Comparison of ENCODE assay signal across 15 cellular contexts in the genomic region with DNA sequence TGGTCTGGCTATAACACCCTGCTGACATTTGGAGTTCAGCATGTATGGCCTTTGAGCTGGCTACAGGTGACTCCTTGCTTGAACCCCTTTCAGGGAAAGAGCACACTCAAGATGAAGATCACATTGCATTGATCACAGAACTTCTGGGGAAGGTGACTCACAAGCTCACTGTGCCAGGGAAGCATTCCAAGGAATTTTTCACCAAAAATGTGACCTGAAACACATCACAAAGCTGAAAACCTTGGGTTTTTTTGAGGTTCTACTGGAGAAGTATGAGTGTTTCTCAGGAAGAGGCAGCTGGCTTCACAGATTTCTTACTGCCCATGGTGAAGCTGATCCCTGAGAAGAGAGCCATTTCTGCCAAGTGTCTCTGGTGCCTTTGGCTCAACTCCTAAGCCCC.
DNase-seq lines count a peak whose midpoint lies in the region; ATAC-seq, FAIRE-seq and TF ChIP-seq lines count a peak whose summit lies in the region.
"Had no signal": no experiment of that assay in that cellular context is flagged by ENCODE, and none has a peak within 500 bp of the region (broad histone marks: within the 10 kb centered on the region; RNA-seq: fewer than 3 reads in every experiment).

No MANE protein-coding gene starts in this region.

- H3K4me3 ChIP-seq in mammary epithelial cell (replicated peaks in 1 of 3; ENCODE audit: insufficient read depth in 1 of 3, low read depth in 2 of 3, low read length in 3 of 3) (no peak overlapping the region), endothelial cell of umbilical vein (replicated peaks in 1 of 3; ENCODE audit: insufficient read depth in 1 of 3, low read depth in 1 of 3, low read length in 3 of 3) (no peak overlapping the region)
- H3K4me3 ChIP-seq: BLaER1 treated with 17β-estradiol and CSF1 and Interleukin-3, amounts not matched to agents 10 nM and 100 nM; PC-9 had no signal

- POLR2A ChIA-PET in MCF 10A (lab: Yijun Ruan, JAX) (no interaction called here), endothelial cell of umbilical vein (lab: Charles Lee) (no interaction called here)

- no peak for ATAC-seq in GM21360 (IDR thresholded peaks at IDR 0.05; ENCODE audit: unreplicated experiment)

- H3K9ac ChIP-seq in mammary epithelial cell (ENCODE audit: insufficient read depth, low read length) (no peak overlapping the region), endothelial cell of umbilical vein (replicated peaks; ENCODE audit: extremely low read depth, insufficient read depth, low read length) (no peak overlapping the region)
- H3K9ac ChIP-seq: BLaER1 treated with 17β-estradiol and CSF1 and Interleukin-3, amounts not matched to agents 10 nM and 100 nM had no signal

- DNase-seq in MCF 10A (ENCODE audit: unreplicated experiment) (peak; percentile 18), mammary epithelial cell (no peak), endothelial cell of umbilical vein (ENCODE audit: low read depth, low spot score) (peak; percentile 10), glomerular visceral epithelial cell (ENCODE audit: extremely low spot score) (peak; percentile 20), urothelium cell line (ENCODE audit: low spot score) (peak; percentile 38), NCI-H1092 treated with DMSO at 0.1 percent for 48 hours (lab: John Stamatoyannopoulos, UW) (no peak), hypothalamus (lab: John Stamatoyannopoulos, UW) (no peak)
- DNase-seq: DMS 273 treated with DMSO at 0.1 percent for 48 hours, H9, NCI-H1694, PC-9 had no signal

- H3K9me3 ChIP-seq in mammary epithelial cell (replicated peaks; ENCODE audit: insufficient read depth, low read length) (peaks cover 14% of the 10 kb centered on the region), endothelial cell of umbilical vein (replicated peaks; ENCODE audit: control insufficient read depth, insufficient read depth, low read length) (no peaks in the 10 kb centered on the region)

- FAIRE-seq in endothelial cell of umbilical vein (lab: Jason Lieb, UNC) (no peak), urothelium cell line (lab: Jason Lieb, UNC) (no peak)

- dilution Hi-C loops in mammary epithelial cell (cut with HindIII; ENCODE audit: low sequenced_read_pairs) = no loop called here
- dilution Hi-C loops in endothelial cell of umbilical vein (cut with MboI; ENCODE audit: extremely low pct_ligation_motif_present, low sequenced_read_pairs) = no loop called here

- H3K36me3 Mint-ChIP-seq in MCF 10A (ENCODE audit: insufficient read depth, unreplicated experiment) = no peaks in the 10 kb centered on the region
- H3K36me3 Mint-ChIP-seq: IgD-negative memory B cell had no signal

- in situ Hi-C loops in mammary epithelial cell (cut with MboI; ENCODE audit: low sequenced_read_pairs in 2 of 2) = no loop called here

- H3K79me2 ChIP-seq in mammary epithelial cell (ENCODE audit: insufficient read depth, low read length) (no peaks in the 10 kb centered on the region), endothelial cell of umbilical vein (ENCODE audit: control insufficient read depth, insufficient read depth, low read length) (no peaks in the 10 kb centered on the region)

- no peaks in the 10 kb centered on the region for H3K36me3 ChIP-seq in mammary epithelial cell (ENCODE audit: insufficient read depth, low read length)
- H3K36me3 ChIP-seq in endothelial cell of umbilical vein (ENCODE audit: control insufficient read depth in 2 of 2, extremely low read depth in 1 of 2, insufficient read depth in 2 of 2, low read length in 2 of 2) = no peaks in the 10 kb centered on the region
- H3K36me3 ChIP-seq: BLaER1 treated with 17β-estradiol and CSF1 and Interleukin-3, amounts not matched to agents 10 nM and 100 nM had no signal

- CTCF ChIA-PET in MCF 10A (lab: Yijun Ruan, JAX) = no interaction called here
- CTCF ChIA-PET in mammary epithelial cell (lab: Charles Lee; ENCODE audit: low non-redundant PET) = no interaction called here
- CTCF ChIA-PET in endothelial cell of umbilical vein (lab: Charles Lee) = interaction anchor here (1.1 kb wide), 1 partner anchor 311 kb away, joined by 3 read pairs; no protein-coding TSS in a partner anchor

- no TSS peak for BruUV-seq in MCF 10A (replicated peaks; lab: Mats Ljungman, UMichigan)
- no TSS peak for BruUV-seq in mammary epithelial cell (replicated peaks; lab: Mats Ljungman, UMichigan)
- no TSS peak for BruUV-seq in endothelial cell of umbilical vein (replicated peaks; lab: Mats Ljungman, UMichigan)

- no peak for TF ChIP-seq POLR2A in endothelial cell of umbilical vein (IDR thresholded peaks at IDR 0.05; ENCODE audit: low read depth, low read length)

- no peaks in the 10 kb centered on the region for H3K9me3 Mint-ChIP-seq in MCF 10A (ENCODE audit: unreplicated experiment)

- H3K4me3 Mint-ChIP-seq in MCF 10A (ENCODE audit: unreplicated experiment) = no peak overlapping the region
- H3K4me3 Mint-ChIP-seq: H9, IgD-negative memory B cell had no signal

- H3K27ac ChIP-seq in mammary epithelial cell (ENCODE audit: insufficient read depth, low read depth, low read length) (no peak overlapping the region), endothelial cell of umbilical vein (ENCODE audit: insufficient read depth, low read depth, low read length) (no peak overlapping the region)
- H3K27ac ChIP-seq: 22Rv1; BLaER1 treated with 17β-estradiol and CSF1 and Interleukin-3, amounts not matched to agents 10 nM and 100 nM; PC-9 had no signal

- H3K4me1 ChIP-seq in mammary epithelial cell (ENCODE audit: insufficient read depth, low read length) (no peaks in the 10 kb centered on the region), endothelial cell of umbilical vein (ENCODE audit: control insufficient read depth, extremely low read depth, insufficient read depth, low read length) (no peaks in the 10 kb centered on the region)
- H3K4me1 ChIP-seq: BLaER1 treated with 17β-estradiol and CSF1 and Interleukin-3, amounts not matched to agents 10 nM and 100 nM had no signal

- H2AFZ ChIP-seq in mammary epithelial cell (ENCODE audit: low read depth, low read length) (no peak overlapping the region), endothelial cell of umbilical vein (ENCODE audit: low read depth, low read length) (no peak overlapping the region)
- H2AFZ ChIP-seq: PC-9 had no signal

- H3K9me1 ChIP-seq in endothelial cell of umbilical vein (replicated peaks; ENCODE audit: control insufficient read depth, extremely low read depth, insufficient read depth, low read length) = no peaks in the 10 kb centered on the region

- no peaks in the 10 kb centered on the region for H4K20me1 ChIP-seq in mammary epithelial cell (ENCODE audit: insufficient read depth, low read length)
- H4K20me1 ChIP-seq in endothelial cell of umbilical vein (replicated peaks; ENCODE audit: control insufficient read depth, extremely low read depth, insufficient read depth, low read length) = no peaks in the 10 kb centered on the region
- H4K20me1 ChIP-seq: BLaER1 treated with 17β-estradiol and CSF1 and Interleukin-3, amounts not matched to agents 10 nM and 100 nM had no signal

- H3K4me2 ChIP-seq in mammary epithelial cell (ENCODE audit: insufficient read depth, low read depth, low read length) = no peak overlapping the region
- H3K4me2 ChIP-seq in endothelial cell of umbilical vein (ENCODE audit: insufficient read depth, low read length) = no peak overlapping the region
- H3K4me2 ChIP-seq: BLaER1 treated with 17β-estradiol and CSF1 and Interleukin-3, amounts not matched to agents 10 nM and 100 nM; PC-9 had no signal

- no peaks in the 10 kb centered on the region for H3K27me3 Mint-ChIP-seq in MCF 10A (ENCODE audit: insufficient read depth, unreplicated experiment)
- H3K27me3 Mint-ChIP-seq: IgD-negative memory B cell had no signal

- no peak overlapping the region for H3K27ac Mint-ChIP-seq in MCF 10A (ENCODE audit: low read depth, unreplicated experiment)
- H3K27ac Mint-ChIP-seq: H9, IgD-negative memory B cell had no signal

- H3K27me3 ChIP-seq in mammary epithelial cell (ENCODE audit: insufficient read depth, low read length) (no peaks in the 10 kb centered on the region), endothelial cell of umbilical vein (ENCODE audit: control insufficient read depth in 2 of 2, insufficient read depth in 2 of 2, low read length in 2 of 2) (no peaks in the 10 kb centered on the region)
- H3K27me3 ChIP-seq: BLaER1 treated with 17β-estradiol and CSF1 and Interleukin-3, amounts not matched to agents 10 nM and 100 nM had no signal

- H3K4me1 Mint-ChIP-seq in MCF 10A (ENCODE audit: insufficient read depth, unreplicated experiment) = no peaks in the 10 kb centered on the region
- H3K4me1 Mint-ChIP-seq: H9, IgD-negative memory B cell had no signal

- intact Hi-C loops in MCF 10A (cut with micrococcal nuclease) (no loop called here), mammary epithelial cell (cut with micrococcal nuclease) (no loop called here), endothelial cell of umbilical vein (cut with micrococcal nuclease) (no loop called here)

- no peak for TF ChIP-seq CTCF in MCF 10A (IDR thresholded peaks at IDR 0.05; ENCODE audit: unreplicated experiment)
- TF ChIP-seq CTCF in mammary epithelial cell (conservative IDR thresholded peaks at IDR 0.05 in 1 of 2, IDR thresholded peaks at IDR 0.05 in 1 of 2; ENCODE audit: extremely low read depth in 1 of 2, insufficient read depth in 1 of 2, low read depth in 1 of 2, low read length in 2 of 2) = no peak
- no peak for TF ChIP-seq CTCF in endothelial cell of umbilical vein (IDR thresholded peaks at IDR 0.05; ENCODE audit: extremely low read depth in 1 of 2, insufficient read depth in 1 of 2, low read depth in 1 of 2, low read length in 2 of 2)

TF ChIP-seq in endothelial cell of umbilical vein, 7 proteins besides CTCF, POLR2A, EP300 and RAD21:
- TF ChIP-seq POLR2AphosphoS5 (IDR thresholded peaks at IDR 0.05; ENCODE audit: insufficient read depth, low read depth, low read length) = no peak
- no peak for TF ChIP-seq GATA2 (IDR thresholded peaks at IDR 0.05; ENCODE audit: insufficient read depth, insufficient read length, low read depth, low read length)
- no peak for TF ChIP-seq FOS (IDR thresholded peaks at IDR 0.05; ENCODE audit: borderline replicate concordance, insufficient read depth, low read length)
- no peak for TF ChIP-seq EZH2 (IDR thresholded peaks at IDR 0.05; ENCODE audit: borderline replicate concordance, low read depth, low read length, severe bottlenecking)
- TF ChIP-seq, protein P1, sequence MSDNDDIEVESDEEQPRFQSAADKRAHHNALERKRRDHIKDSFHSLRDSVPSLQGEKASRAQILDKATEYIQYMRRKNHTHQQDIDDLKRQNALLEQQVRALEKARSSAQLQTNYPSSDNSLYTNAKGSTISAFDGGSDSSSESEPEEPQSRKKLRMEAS (IDR thresholded peaks at IDR 0.05; ENCODE audit: insufficient read depth, insufficient read length) = no peak
- TF ChIP-seq JUN (IDR thresholded peaks at IDR 0.05; ENCODE audit: borderline replicate concordance, insufficient read depth, insufficient read length, low read depth) = no peak
- TF ChIP-seq MYC (IDR thresholded peaks at IDR 0.05; ENCODE audit: low read depth, low read length) = no peak

Comparison
In these comparisons a context has a peak if more than half of its experiments do, and no peak if none do; other contexts are left out.
1. DNase-seq: peak in MCF 10A (single experiment), endothelial cell of umbilical vein (single experiment), glomerular visceral epithelial cell (single experiment) and urothelium cell line (single experiment); none in mammary epithelial cell (single experiment), NCI-H1092 treated with DMSO at 0.1 percent for 48 hours (single experiment) and hypothalamus (0 of 51).